In genomic region chr3:140341817-140342403, GRCh38 we compare ENCODE assay signal across 1 cellular context.
A peak's percentile ranks its signal among the peaks of the same experiment; 100 is the strongest.
TF ChIP-seq lines count a peak whose summit lies in the region.

No MANE protein-coding gene starts in this region.

TF ChIP-seq in GM23338, 12 proteins besides CTCF, POLR2A, EP300 and RAD21 (continued from another document):
- TF ChIP-seq, protein P1, sequence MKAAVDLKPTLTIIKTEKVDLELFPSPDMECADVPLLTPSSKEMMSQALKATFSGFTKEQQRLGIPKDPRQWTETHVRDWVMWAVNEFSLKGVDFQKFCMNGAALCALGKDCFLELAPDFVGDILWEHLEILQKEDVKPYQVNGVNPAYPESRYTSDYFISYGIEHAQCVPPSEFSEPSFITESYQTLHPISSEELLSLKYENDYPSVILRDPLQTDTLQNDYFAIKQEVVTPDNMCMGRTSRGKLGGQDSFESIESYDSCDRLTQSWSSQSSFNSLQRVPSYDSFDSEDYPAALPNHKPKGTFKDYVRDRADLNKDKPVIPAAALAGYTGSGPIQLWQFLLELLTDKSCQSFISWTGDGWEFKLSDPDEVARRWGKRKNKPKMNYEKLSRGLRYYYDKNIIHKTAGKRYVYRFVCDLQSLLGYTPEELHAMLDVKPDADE (IDR thresholded peaks at IDR 0.05), result no peak
- TF ChIP-seq CREB1 (CRISPR knock-in tag; IDR thresholded peaks at IDR 0.05; ENCODE audit: low read depth) (no peak), STAT1 (IDR thresholded peaks at IDR 0.05; ENCODE audit: unreplicated experiment) (no peak), ZNF114 (CRISPR knock-in tag; IDR thresholded peaks at IDR 0.05) (peak; percentile 91; the same call in 1 of the 2 replicates), ZNF331 (CRISPR knock-in tag; IDR thresholded peaks at IDR 0.05; ENCODE audit: low read depth) (no peak), EZH2 (IDR thresholded peaks at IDR 0.05; ENCODE audit: low read depth, unreplicated experiment) (no peak), NANOG (IDR thresholded peaks at IDR 0.05; ENCODE audit: borderline replicate concordance) (peak; percentile 77)
- TF ChIP-seq, protein P2, sequence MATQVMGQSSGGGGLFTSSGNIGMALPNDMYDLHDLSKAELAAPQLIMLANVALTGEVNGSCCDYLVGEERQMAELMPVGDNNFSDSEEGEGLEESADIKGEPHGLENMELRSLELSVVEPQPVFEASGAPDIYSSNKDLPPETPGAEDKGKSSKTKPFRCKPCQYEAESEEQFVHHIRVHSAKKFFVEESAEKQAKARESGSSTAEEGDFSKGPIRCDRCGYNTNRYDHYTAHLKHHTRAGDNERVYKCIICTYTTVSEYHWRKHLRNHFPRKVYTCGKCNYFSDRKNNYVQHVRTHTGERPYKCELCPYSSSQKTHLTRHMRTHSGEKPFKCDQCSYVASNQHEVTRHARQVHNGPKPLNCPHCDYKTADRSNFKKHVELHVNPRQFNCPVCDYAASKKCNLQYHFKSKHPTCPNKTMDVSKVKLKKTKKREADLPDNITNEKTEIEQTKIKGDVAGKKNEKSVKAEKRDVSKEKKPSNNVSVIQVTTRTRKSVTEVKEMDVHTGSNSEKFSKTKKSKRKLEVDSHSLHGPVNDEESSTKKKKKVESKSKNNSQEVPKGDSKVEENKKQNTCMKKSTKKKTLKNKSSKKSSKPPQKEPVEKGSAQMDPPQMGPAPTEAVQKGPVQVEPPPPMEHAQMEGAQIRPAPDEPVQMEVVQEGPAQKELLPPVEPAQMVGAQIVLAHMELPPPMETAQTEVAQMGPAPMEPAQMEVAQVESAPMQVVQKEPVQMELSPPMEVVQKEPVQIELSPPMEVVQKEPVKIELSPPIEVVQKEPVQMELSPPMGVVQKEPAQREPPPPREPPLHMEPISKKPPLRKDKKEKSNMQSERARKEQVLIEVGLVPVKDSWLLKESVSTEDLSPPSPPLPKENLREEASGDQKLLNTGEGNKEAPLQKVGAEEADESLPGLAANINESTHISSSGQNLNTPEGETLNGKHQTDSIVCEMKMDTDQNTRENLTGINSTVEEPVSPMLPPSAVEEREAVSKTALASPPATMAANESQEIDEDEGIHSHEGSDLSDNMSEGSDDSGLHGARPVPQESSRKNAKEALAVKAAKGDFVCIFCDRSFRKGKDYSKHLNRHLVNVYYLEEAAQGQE (IDR thresholded peaks at IDR 0.05; ENCODE audit: unreplicated experiment), result no peak
TF ChIP-seq in GM23338: peak in this region for 4.
